Comparison of ENCODE assay signal across 8 cellular contexts in the genomic region with DNA sequence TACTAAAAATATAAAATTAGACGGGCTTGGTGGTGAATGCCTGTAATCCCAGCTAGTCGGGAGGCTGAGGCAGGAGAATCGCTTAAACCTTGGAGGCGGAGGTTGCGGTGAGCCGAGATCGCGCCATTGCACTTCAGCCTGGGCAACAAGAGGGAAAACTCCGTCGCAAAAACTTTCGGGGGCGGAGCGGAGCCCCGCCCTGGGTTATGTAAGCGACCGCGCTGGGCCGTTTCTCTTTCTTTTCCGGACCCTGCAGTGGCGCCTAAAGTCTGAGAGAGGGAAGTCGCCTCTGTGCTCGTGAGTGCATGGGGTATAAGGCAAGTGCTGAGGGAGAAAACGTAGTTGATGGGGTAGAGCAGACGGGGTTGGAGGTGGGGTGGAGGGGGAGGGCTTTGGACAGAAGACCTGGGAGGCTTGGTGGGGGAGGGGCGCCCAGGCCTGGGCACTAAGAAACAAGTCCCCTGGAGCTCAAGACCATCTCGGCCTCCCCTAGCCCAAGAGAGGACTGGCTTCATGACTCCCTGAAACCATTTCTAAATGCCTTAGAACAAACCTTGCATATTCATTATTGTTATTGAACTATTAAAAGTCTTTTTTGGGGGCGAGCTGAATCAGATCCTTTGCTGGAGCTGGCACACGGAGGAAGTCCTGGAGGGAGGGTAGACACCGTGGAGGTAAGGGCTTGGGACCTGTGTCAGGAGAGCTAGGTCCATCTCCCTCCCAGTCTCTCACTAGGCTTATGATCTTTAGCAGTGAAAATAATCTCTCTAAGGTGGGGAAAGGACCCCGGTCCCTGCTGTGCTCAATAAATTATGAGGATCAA. TPM values are rescaled to one million over a fixed set of nuclear protein-coding genes. Genes with fewer than 3 reads are reported as not detected.
A peak's percentile ranks its signal among the peaks of the same experiment; 100 is the strongest.
DNase-seq lines count a peak whose midpoint lies in the region; ATAC-seq and TF ChIP-seq lines count a peak whose summit lies in the region.

No MANE protein-coding gene starts in this region.

- H3K9me3 Mint-ChIP-seq in activated naive CD8-positive, alpha-beta T cell (ENCODE audit: low read depth) = no peaks in the 10 kb centered on the region

- peaks cover 54% of the 10 kb centered on the region for H3K4me1 Mint-ChIP-seq in activated naive CD8-positive, alpha-beta T cell (ENCODE audit: low read depth)

- H3K27ac ChIP-seq in SK-N-MC (peak overlapping the region; percentile 72), heart left ventricle (peak overlapping the region; percentile 95 to 100 (median 98)), prostate gland (peak overlapping the region; percentile 98 to 99), aorta (ENCODE audit: low read depth in 1 of 2, low read length in 2 of 2) (peak overlapping the region; percentile 38 to 72)

- H3K9me3 ChIP-seq in SK-N-MC (ENCODE audit: low read depth, low read length) (no peaks in the 10 kb centered on the region), heart left ventricle (no peaks in the 10 kb centered on the region), prostate gland (no peaks in the 10 kb centered on the region), aorta (ENCODE audit: control insufficient read depth, low read length) (no peaks in the 10 kb centered on the region)

- ATAC-seq in HG02642 (IDR thresholded peaks at IDR 0.05; ENCODE audit: poor library complexity, unreplicated experiment) = peak; percentile 36
- ATAC-seq in heart left ventricle = peak; percentile 45 to 81 (median 59)
- peak; percentile 83 for ATAC-seq in aorta (ENCODE audit: low FRiP score)

- DNase-seq in CMK (ENCODE audit: low read depth) (peak; percentile 41), SK-N-MC (ENCODE audit: low read depth, low spot score) (no peak), heart left ventricle (peak; percentile 85 to 91 (median 88)), prostate gland (ENCODE audit: low spot score) (peak; percentile 67), aorta (peak; percentile 91), iPS-NIHi11 (ENCODE audit: low spot score) (no peak)

- H3K36me3 Mint-ChIP-seq in activated naive CD8-positive, alpha-beta T cell = no peaks in the 10 kb centered on the region

- H3K27me3 ChIP-seq in heart left ventricle (no peaks in the 10 kb centered on the region), prostate gland (replicated peaks; ENCODE audit: insufficient read depth) (no peaks in the 10 kb centered on the region), aorta (ENCODE audit: control insufficient read depth in 1 of 2, insufficient read depth in 2 of 2, low read length in 1 of 2) (no peaks in the 10 kb centered on the region)

- TF ChIP-seq CTCF in heart left ventricle (IDR thresholded peaks at IDR 0.05) (no peak), prostate gland (IDR thresholded peaks at IDR 0.05) (no peak)

- peak overlapping the region; percentile 77 for H3K27ac Mint-ChIP-seq in activated naive CD8-positive, alpha-beta T cell

- H3K4me3 ChIP-seq in SK-N-MC (peak overlapping the region; percentile 92), heart left ventricle (peak overlapping the region; percentile 65 to 97 (median 88)), prostate gland (peak overlapping the region; percentile 71 to 78), aorta (ENCODE audit: low read length in 2 of 2) (peak overlapping the region; percentile 35 to 60)

- peaks cover 7 to 69% (median 49%) of the 10 kb centered on the region in 12 donors for H3K4me1 ChIP-seq in heart left ventricle
- H3K4me1 ChIP-seq in prostate gland (replicated peaks) = peaks cover 6% of the 10 kb centered on the region
- no peaks in the 10 kb centered on the region for H3K4me1 ChIP-seq in aorta (ENCODE audit: control insufficient read depth in 1 of 2, insufficient read depth in 2 of 2, low read length in 2 of 2)

- H3K9ac ChIP-seq in SK-N-MC (ENCODE audit: insufficient read length) = peak overlapping the region; percentile 68

- WGBS in heart left ventricle, 4 donors = 3 to 6% (median 5%) methylated on average over 25 to 30 of the region's 30 CpGs
- 2% methylated on average over 30 of the region's 30 CpGs for WGBS in prostate gland
- WGBS in aorta, 2 donors = 1 to 2% methylated on average over 30 of the region's 30 CpGs

- intact Hi-C loops in heart left ventricle (cut with DNase I) (loop anchor here in 1 of 10 donors (5.0 kb wide), 1 partner anchor 142 kb away; a partner anchor contains a TSS), prostate gland (cut with DNase I) (no loop called here), aorta (cut with DNase I) (loop anchor here in 1 of 2 donors (10.0 kb wide), 1 partner anchor 1804 kb away; a partner anchor contains a TSS)

- H3K4me3 Mint-ChIP-seq in activated naive CD8-positive, alpha-beta T cell = peak overlapping the region; percentile 88

- no peaks in the 10 kb centered on the region for H3K27me3 Mint-ChIP-seq in activated naive CD8-positive, alpha-beta T cell

- TF ChIP-seq POLR2A in heart left ventricle (IDR thresholded peaks at IDR 0.05) (no peak), prostate gland (IDR thresholded peaks at IDR 0.05) (peak; percentile 59)

- H3K36me3 ChIP-seq in SK-N-MC (ENCODE audit: insufficient read depth, low read length) (no peaks in the 10 kb centered on the region; the same call in 1 of the 2 replicates), heart left ventricle (peaks cover 0 to 4% (median 0%) of the 10 kb centered on the region in 9 donors), prostate gland (no peaks in the 10 kb centered on the region), aorta (ENCODE audit: control insufficient read depth in 1 of 2, insufficient read depth in 2 of 2, low read length in 1 of 2) (no peaks in the 10 kb centered on the region)

RNA-seq across cellular contexts. Expression of a gene that starts 2.7 kb away (rescaled TPM):
- total RNA-seq in heart left ventricle = 10 to 100 TPM in 7 of 9 donors, 1 to 10 TPM in 2; 8.9 to 21.0 (median 11.5) TPM
- polyA plus RNA-seq in heart left ventricle = 10 to 100 TPM in 1 of 2 donors, 1 to 10 TPM in 1; 8.5 to 48.4 TPM
- total RNA-seq in prostate gland = 10 to 100 TPM; 16.1 to 22.8 TPM
- total RNA-seq in aorta = 10 to 100 TPM; 19.8 to 29.2 TPM
- 10 to 100 TPM; 25.3 to 89.6 TPM for polyA plus RNA-seq in aorta

RNA-seq across cellular contexts. Expression of a gene that starts 43.7 kb away (rescaled TPM):
- total RNA-seq in heart left ventricle (1,000 to 10,000 TPM in 2 of 9 donors, 100 to 1,000 TPM in 7; 235 to 2,858 (median 371) TPM), prostate gland (100 to 1,000 TPM; 846 to 899 TPM), aorta (1,000 to 10,000 TPM in 1 of 2 donors, 100 to 1,000 TPM in 1; 862 to 1,392 TPM)
- polyA plus RNA-seq in heart left ventricle (100 to 1,000 TPM; 397 to 553 TPM), aorta (100 to 1,000 TPM; 209 to 214 TPM)

Comparison
In these comparisons a context has a peak if more than half of its experiments do, and no peak if none do; other contexts are left out.
1. DNase-seq: peak in CMK (single experiment), heart left ventricle (5 of 5), prostate gland (single experiment) and aorta (2 of 2); none in SK-N-MC (single experiment) and iPS-NIHi11 (single experiment).
2. Peak in every context shown above with its lines, with median percentiles within 50 percentile points of each other: ATAC-seq, H3K27ac ChIP-seq and H3K4me3 ChIP-seq.